ENCODE assay signal across 8 cellular contexts in genomic region chr4:140790765-140791164, GRCh38. TPM values are rescaled to one million over a fixed set of nuclear protein-coding genes. Genes with fewer than 3 reads are reported as not detected.
DNase-seq lines count a peak whose midpoint lies in the region; ATAC-seq, FAIRE-seq and TF ChIP-seq lines count a peak whose summit lies in the region.

No MANE protein-coding gene starts in this region.

- POLR2A ChIA-PET in CD4-positive, alpha-beta memory T cell (lab: Charles Lee; ENCODE audit: partially characterized antibody): no interaction called here

- H3K36me3 ChIP-seq in right atrium auricular region: no peaks in the 10 kb centered on the region
- no peaks in the 10 kb centered on the region for H3K36me3 ChIP-seq in GM23248 (ENCODE audit: low read depth)
- no peaks in the 10 kb centered on the region for H3K36me3 ChIP-seq in CD4-positive, alpha-beta memory T cell (ENCODE audit: insufficient read depth, low read length)

- no peaks in the 10 kb centered on the region for H3K4me1 ChIP-seq in right atrium auricular region
- no peaks in the 10 kb centered on the region for H3K4me1 ChIP-seq in GM23248 (ENCODE audit: insufficient read depth)
- H3K4me1 ChIP-seq in CD4-positive, alpha-beta memory T cell (ENCODE audit: insufficient read depth, low read length): no peaks in the 10 kb centered on the region

- no peak overlapping the region for H3K9ac ChIP-seq in GM23248

- in situ Hi-C loops in GM23248 (cut with MboI): no loop called here

- no peak overlapping the region for H3K4me2 ChIP-seq in GM23248 (ENCODE audit: unreplicated experiment)

- no peaks in the 10 kb centered on the region for H3F3A ChIP-seq in GM23248 (ENCODE audit: insufficient read depth)

- no peak for TF ChIP-seq POLR2A in GM12891 (IDR thresholded peaks at IDR 0.05; ENCODE audit: low read depth, low read length)

- no peak overlapping the region for H2AFZ ChIP-seq in GM23248

- H3K27ac ChIP-seq in right atrium auricular region (no peak overlapping the region), GM23248 (no peak overlapping the region)
- H3K27ac ChIP-seq in CD4-positive, alpha-beta memory T cell (ENCODE audit: low read depth, low read length): no peak overlapping the region

- FAIRE-seq in GM12891 (lab: Jason Lieb, UNC): peak; percentile 100

- H3K36me3 Mint-ChIP-seq in CD4-positive, alpha-beta memory T cell: no peaks in the 10 kb centered on the region

- H3K9me3 ChIP-seq in right atrium auricular region (peaks cover 0 to 5% of the 10 kb centered on the region in 2 donors), GM23248 (ENCODE audit: low read depth) (no peaks in the 10 kb centered on the region)
- H3K9me3 ChIP-seq in CD4-positive, alpha-beta memory T cell (ENCODE audit: control insufficient read depth in 1 of 2, low read length in 2 of 2): no peaks in the 10 kb centered on the region

- CTCF ChIA-PET in CD4-positive, alpha-beta memory T cell (lab: Charles Lee; ENCODE audit: partially characterized antibody): no interaction called here

- H3K27ac Mint-ChIP-seq in CD4-positive, alpha-beta memory T cell: no peak overlapping the region

- H3K4me3 ChIP-seq in right atrium auricular region (no peak overlapping the region), GM23248 (no peak overlapping the region)
- no peak overlapping the region for H3K4me3 ChIP-seq in CD4-positive, alpha-beta memory T cell (ENCODE audit: low read length in 2 of 2)

- peak; percentile 81 for ATAC-seq in GM21723 (IDR thresholded peaks at IDR 0.05; ENCODE audit: unreplicated experiment)

- no peaks in the 10 kb centered on the region for H3K79me2 ChIP-seq in GM23248 (ENCODE audit: insufficient read depth)

- H3K4me1 Mint-ChIP-seq in CD4-positive, alpha-beta memory T cell: no peaks in the 10 kb centered on the region

- peaks cover 4 to 9% of the 10 kb centered on the region in 2 donors for H3K27me3 Mint-ChIP-seq in CD4-positive, alpha-beta memory T cell

- intact Hi-C loops in CD4-positive, alpha-beta memory T cell (cut with micrococcal nuclease): no loop called here

- 87% methylated on average over 3 of the region's 3 CpGs for WGBS in GM23248 (ENCODE audit: low coverage in 1 of 2, low lambda C conversion rate in 2 of 2, missing lambda C conversion rate in 2 of 2), 2 experiments

- peaks cover 0 to 9% (median 6%) of the 10 kb centered on the region in 8 donors for H3K9me3 Mint-ChIP-seq in CD4-positive, alpha-beta memory T cell

- H4K20me1 ChIP-seq in GM23248 (ENCODE audit: insufficient read depth): no peaks in the 10 kb centered on the region

- H3K27me3 ChIP-seq in right atrium auricular region: no peaks in the 10 kb centered on the region
- peaks cover 5% of the 10 kb centered on the region; the same call in 1 of the 2 replicates for H3K27me3 ChIP-seq in GM23248 (replicated peaks; ENCODE audit: insufficient read depth)
- no peaks in the 10 kb centered on the region for H3K27me3 ChIP-seq in CD4-positive, alpha-beta memory T cell (ENCODE audit: insufficient read depth, low read length)

- DNase-seq in GM12891 (ENCODE audit: insufficient read length, low spot score) (peak; percentile 38), Kasumi-1 (lab: John Stamatoyannopoulos, UW) (peak; percentile 57 to 75), right atrium auricular region (ENCODE audit: low spot score) (peak; percentile 64), GM23248 (no peak), LoVo (ENCODE audit: low spot score) (no peak)
- no peak for DNase-seq in activated effector memory CD4-positive, alpha-beta T cell treated with Interleukin-2 at 50 U/mL for 16 hours
- DNase-seq in CD4-positive, alpha-beta memory T cell: no peak

- no peak for TF ChIP-seq CTCF in right atrium auricular region (IDR thresholded peaks at IDR 0.05)

- H3K9me2 ChIP-seq in GM23248 (ENCODE audit: insufficient read depth): no peaks in the 10 kb centered on the region

- no peak overlapping the region for H3K4me3 Mint-ChIP-seq in CD4-positive, alpha-beta memory T cell

TF ChIP-seq in GM12891, 5 proteins besides CTCF, POLR2A, EP300 and RAD21:
- no peak for TF ChIP-seq POU2F2 (IDR thresholded peaks at IDR 0.05; ENCODE audit: low read depth, low read length)
- peak; percentile 97 for TF ChIP-seq PAX5 (IDR thresholded peaks at IDR 0.05; ENCODE audit: insufficient read depth, low read length, severe bottlenecking)
- TF ChIP-seq POLR2AphosphoS5 (IDR thresholded peaks at IDR 0.05; ENCODE audit: low read depth, low read length): no peak
- no peak for TF ChIP-seq TAF1 (IDR thresholded peaks at IDR 0.05; ENCODE audit: low read depth, low read length)
- TF ChIP-seq SPI1 (IDR thresholded peaks at IDR 0.05; ENCODE audit: low read depth, low read length): peak; percentile 100

RNA-seq across cellular contexts. Expression of gene TBC1D9, which starts 34.6 kb away (rescaled TPM):
- 3.1 TPM for polyA plus RNA-seq in GM12891 (2012; ENCODE audit: low read depth, missing spikeins)
- total RNA-seq in right atrium auricular region: 10 to 100 TPM; 10.9 to 18.8 TPM
- 14.4 and 18.3 TPM in 2 replicates for total RNA-seq in GM23248 (2014; rRNA removed; shearing (Covaris generic))
- polyA plus RNA-seq in GM23248 (2016; fragmentation: Nextera tagmentation; extraction: Ambion mirVana): 4.4 and 4.6 TPM in 2 replicates
- under 1 TPM; 0.38 to 0.67 TPM for total RNA-seq in CD4-positive, alpha-beta memory T cell
- polyA plus RNA-seq in CD4-positive, alpha-beta memory T cell: under 1 TPM in 1 of 2 donors, not detected in 1; 0.34 TPM

Comparison
In these comparisons a context has a peak if more than half of its experiments do, and no peak if none do; other contexts are left out.
1. DNase-seq: peak in GM12891 (single experiment), Kasumi-1 (2 of 2) and right atrium auricular region (single experiment); none in activated effector memory CD4-positive, alpha-beta T cell treated with Interleukin-2 at 50 U/mL for 16 hours (single experiment), GM23248 (single experiment), CD4-positive, alpha-beta memory T cell (0 of 5) and LoVo (single experiment).